Comparison of ENCODE assay signal across 7 cellular contexts in genomic region chr14:32078030-32078793, GRCh38. TPM values are rescaled to one million over a fixed set of nuclear protein-coding genes. Genes with fewer than 3 reads are reported as not detected.
DNase-seq lines count a peak whose midpoint lies in the region; ATAC-seq, FAIRE-seq and TF ChIP-seq lines count a peak whose summit lies in the region.

No MANE protein-coding gene starts in this region.

- no peak for TF ChIP-seq RAD21 in GM12878 (IDR thresholded peaks at IDR 0.05; ENCODE audit: insufficient read depth, low read depth, low read length)

- CTCF ChIA-PET in GM12878 (lab: Yijun Ruan, JAX) = interaction anchor here (0.6 to 1.4 kb wide), 5 partner anchors 122 to 177 kb away, joined by 3 to 4 read pairs (median 3); partner anchors contain the start of gene RNU6-8

- peaks cover 4% of the 10 kb centered on the region for H3K79me2 ChIP-seq in GM12878 (ENCODE audit: control insufficient read depth, insufficient read depth, low read length)

- DNase-seq in ELR (ENCODE audit: low read depth) = peak; percentile 53
- peak; percentile 37 for DNase-seq in NCI-H82 treated with DMSO at 0.1 percent for 48 hours (lab: John Stamatoyannopoulos, UW; ENCODE audit: unreplicated experiment)
- DNase-seq in GM12878 (ENCODE audit: low read depth, low spot score) = no peak
- peak; percentile 62 for DNase-seq in sciatic nerve (ENCODE audit: low spot score)
- no peak for DNase-seq in mesenteric fat pad (ENCODE audit: low spot score)

- H4K20me1 ChIP-seq in GM12878 (ENCODE audit: control insufficient read depth, insufficient read depth) = no peaks in the 10 kb centered on the region

- H3K27me3 ChIP-seq in GM12878 (replicated peaks in 1 of 2; ENCODE audit: control insufficient read depth in 2 of 2, insufficient read depth in 2 of 2, low read length in 1 of 2) = no peaks in the 10 kb centered on the region

- TF ChIP-seq CTCF in GM12878 (IDR thresholded peaks at IDR 0.05 in 2 of 3, conservative IDR thresholded peaks at IDR 0.05 in 1 of 3; ENCODE audit: control insufficient read depth in 2 of 3, extremely low read depth in 1 of 3, insufficient read depth in 1 of 3, low read depth in 3 of 3, low read length in 3 of 3) = no peak

- POLR2A ChIA-PET in GM12878 (lab: Charles Lee) = interaction anchor here (0.6 to 1.2 kb wide), 4 partner anchors 122 to 585 kb away, joined by 3 to 5 read pairs (median 4); no protein-coding TSS in a partner anchor

- H3K27ac ChIP-seq in GM12878 (ENCODE audit: control insufficient read depth, insufficient read depth) = peak overlapping the region; percentile 71

- intact Hi-C loops in GM12878 (cut with micrococcal nuclease; ENCODE audit: unreplicated experiment) = loop anchor here (10.0 kb wide), 3 partner anchors 397 to 623 kb away; partner anchors contain the start of gene DTD2
- intact Hi-C loops in sciatic nerve (cut with DNase I) = no loop called here

- H3K9ac ChIP-seq in GM12878 (ENCODE audit: control insufficient read depth, insufficient read depth, low read length) = peak overlapping the region; percentile 86

- no peak for TF ChIP-seq POLR2A in GM12878 (IDR thresholded peaks at IDR 0.05; ENCODE audit: low read depth, low read length)

- H3K36me3 ChIP-seq in GM12878 (ENCODE audit: control insufficient read depth in 2 of 2, insufficient read depth in 2 of 2, low read length in 1 of 2) = no peaks in the 10 kb centered on the region

- in situ Hi-C loops in GM12878 (cut with MboI) = loop anchor here (5.0 kb wide), 1 partner anchor 124 kb away; the partner anchor contains the start of genes RNU6-7 and RNU6-8

- no peaks in the 10 kb centered on the region; the same call in 2 of the 3 replicates for H3K9me3 ChIP-seq in GM12878 (replicated peaks; ENCODE audit: control insufficient read depth, insufficient read depth, low read length)

- ATAC-seq in HG02870 (IDR thresholded peaks at IDR 0.05; ENCODE audit: unreplicated experiment) = peak; percentile 4
- peak; percentile 19 for ATAC-seq in GM12878
- peak; percentile 18 for ATAC-seq in sciatic nerve

- H3K4me3 ChIP-seq in GM12878 = peak overlapping the region; percentile 70
- peak overlapping the region; percentile 97 for H3K4me3 ChIP-seq in iPS-11a (ENCODE audit: low read depth, low read length)

- FAIRE-seq in GM12878 (lab: Jason Lieb, UNC) = no peak

- BruUV-seq in GM12878 (replicated peaks; lab: Mats Ljungman, UMichigan) = TSS peak; percentile 62

- WGBS in GM12878 (ENCODE audit: insufficient coverage, insufficient replicate concordance, low lambda C conversion rate, missing lambda C conversion rate) = 12% methylated on average over 27 of the region's 27 CpGs

- H3K4me2 ChIP-seq in GM12878 (ENCODE audit: control insufficient read depth, insufficient read depth) = peak overlapping the region; percentile 46

- SMC1A ChIA-PET in GM12878 (lab: Charles Lee; ENCODE audit: uncharacterized antibody, unreplicated experiment) = interaction anchor here (0.6 to 1.7 kb wide), 5 partner anchors 121 to 492 kb away, joined by 3 to 7 read pairs (median 4); no protein-coding TSS in a partner anchor

- H2AFZ ChIP-seq in GM12878 (ENCODE audit: control insufficient read depth, low read depth, low read length) = peak overlapping the region; percentile 79

- TF ChIP-seq EP300 in GM12878 (IDR thresholded peaks at IDR 0.05; ENCODE audit: borderline replicate concordance in 1 of 2, control insufficient read depth in 1 of 2, low read depth in 2 of 2, low read length in 2 of 2) = no peak

- RAD21 ChIA-PET in GM12878 (lab: Charles Lee; ENCODE audit: unreplicated experiment) = no interaction called here

- H3K4me1 ChIP-seq in GM12878 (ENCODE audit: control insufficient read depth, insufficient read depth, low read length) = peaks cover 14% of the 10 kb centered on the region

TF ChIP-seq in GM12878, 131 proteins besides CTCF, POLR2A, EP300 and RAD21:
- TF ChIP-seq CHD1 (IDR thresholded peaks at IDR 0.05; ENCODE audit: low read depth, low read length) = 0 out of 2 replicates have a peak, but pooled peaks have one; percentile 40
- TF ChIP-seq CHD2 (IDR thresholded peaks at IDR 0.05; ENCODE audit: borderline replicate concordance, low read depth, low read length) = 0 out of 2 replicates have a peak, but pooled peaks have one; percentile 52
- no peak for TF ChIP-seq CBFB (IDR thresholded peaks at IDR 0.05; ENCODE audit: low read depth)
- no peak for TF ChIP-seq POLR2AphosphoS5 (IDR thresholded peaks at IDR 0.05; ENCODE audit: low read length)
- no peak for TF ChIP-seq RBBP5 (conservative IDR thresholded peaks at IDR 0.05)
- 0 out of 2 replicates have a peak, but pooled peaks have one; percentile 26 for TF ChIP-seq RB1 (IDR thresholded peaks at IDR 0.05; ENCODE audit: borderline replicate concordance)
- TF ChIP-seq SIN3A (IDR thresholded peaks at IDR 0.05; ENCODE audit: low read depth, low read length) = peak; percentile 10; the same call in 1 of the 2 replicates
- TF ChIP-seq SMARCA5 (IDR thresholded peaks at IDR 0.05) = 0 out of 2 replicates have a peak, but pooled peaks have one; percentile 24
- TF ChIP-seq E2F8 (IDR thresholded peaks at IDR 0.05; ENCODE audit: low read depth, partially characterized antibody) = peak; percentile 50
- 0 out of 2 replicates have a peak, but pooled peaks have one; percentile 11 for TF ChIP-seq RELB (IDR thresholded peaks at IDR 0.05; ENCODE audit: low read depth)
- peak; percentile 37; the same call in 1 of the 2 replicates for TF ChIP-seq FOXK2 (IDR thresholded peaks at IDR 0.05)
- TF ChIP-seq MLLT1 (IDR thresholded peaks at IDR 0.05) = peak; percentile 78
TF ChIP-seq in GM12878: peak in this region for 9.

RNA-seq across cellular contexts. Expression of gene ARHGAP5, which starts 1.1 kb away (rescaled TPM):
- 36.5 and 38.0 TPM in 2 replicates for total RNA-seq in GM12878 (2013; cell fraction: nucleolus; rRNA removed)
- total RNA-seq in GM12878 (2014; rRNA removed) (9.0 and 11.0 TPM in 2 replicates), GM12878 (2014; rRNA removed; fragmentation: Illumina TruSeq; extraction: Trizol) (10.4 and 12.2 TPM in 2 replicates), GM12878 (2021) (12.2 and 13.4 TPM in 2 replicates), sciatic nerve (193 TPM), mesenteric fat pad (103 TPM)
- polyA plus RNA-seq in GM12878 (2011; ENCODE audit: low read depth) = 3.2 TPM
- polyA plus RNA-seq in GM12878 (2011; rRNA removed) (19.6 and 36.4 TPM in 2 replicates), GM12878 (2014; fragmentation: Illumina TruSeq; extraction: Trizol) (6.0 and 8.5 TPM in 2 replicates), GM12878 (2014; fragmentation: Nextera tagmentation; extraction: Ambion mirVana) (1 to 10 TPM in 1 of 2 experiments, under 1 TPM in 1; 0.91 to 2.1 TPM), GM12878 (2014; rRNA removed) (2.3 and 3.0 TPM in 2 replicates), GM12878 (2016; fragmentation: Nextera tagmentation; extraction: Ambion mirVana) (1 to 10 TPM; 6.5 to 7.9 TPM)
- 5.4 and 6.9 TPM in 2 replicates for polyA plus RNA-seq in GM12878 (2011; cell fraction: cytosol; rRNA removed)
- polyA plus RNA-seq in GM12878 (2011; cell fraction: nucleus; rRNA removed) = 9.3 and 11.0 TPM in 2 replicates
- 5.1 and 5.8 TPM in 2 replicates for polyA plus RNA-seq in GM12878 (2012)
- polyA minus RNA-seq in GM12878 (2011; rRNA and poly(A)+ RNA removed) = 33.5 and 54.1 TPM in 2 replicates
- 19.1 and 22.0 TPM in 2 replicates for polyA minus RNA-seq in GM12878 (2011; cell fraction: cytosol; rRNA and poly(A)+ RNA removed)
- polyA minus RNA-seq in GM12878 (2011; cell fraction: nucleus; rRNA and poly(A)+ RNA removed) = 18.0 and 23.2 TPM in 2 replicates

Comparison
In these comparisons a context has a peak if more than half of its experiments do, and no peak if none do; other contexts are left out.
1. DNase-seq: peak in ELR (single experiment), NCI-H82 treated with DMSO at 0.1 percent for 48 hours (single experiment) and sciatic nerve (single experiment); none in GM12878 (single experiment) and mesenteric fat pad (single experiment).
2. Peak in every context shown above with its lines, with median percentiles within 50 percentile points of each other: ATAC-seq.